Comparison of ENCODE assay signal across 21 cellular contexts in genomic region chr4:1369091-1369450, GRCh38. TPM values are rescaled to one million over a fixed set of nuclear protein-coding genes. Genes with fewer than 3 reads are reported as not detected.
DNase-seq lines count a peak whose midpoint lies in the region; ATAC-seq and TF ChIP-seq lines count a peak whose summit lies in the region.
"Had no signal": no experiment of that assay in that cellular context is flagged by ENCODE, and none has a peak within 500 bp of the region (broad histone marks: within the 10 kb centered on the region; RNA-seq: fewer than 3 reads in every experiment).

No MANE protein-coding gene starts in this region.

- no peak overlapping the region for H3K4me3 ChIP-seq in neural progenitor cell
- H3K4me3 ChIP-seq in effector memory CD4-positive, alpha-beta T cell (ENCODE audit: insufficient read depth, low read depth, low read length, poor library complexity, severe bottlenecking): no peak overlapping the region
- H3K4me3 ChIP-seq: MG63 had no signal

- H3K36me3 Mint-ChIP-seq in WTC11: peaks cover 14% of the 10 kb centered on the region; the same call in 1 of the 2 replicates
- H3K36me3 Mint-ChIP-seq in neural progenitor cell: peaks cover 26% of the 10 kb centered on the region
- peaks cover 6% of the 10 kb centered on the region for H3K36me3 Mint-ChIP-seq in stimulated activated effector memory CD8-positive, alpha-beta T cell treated with anti-CD3 and anti-CD28 coated beads, Interleukin-12 subunit alpha, Interleukin-12 subunit beta, amount 100 ng/mL, for 72 hours

- no peaks in the 10 kb centered on the region for H3K9me3 ChIP-seq in neural progenitor cell (ENCODE audit: low read depth)
- no peaks in the 10 kb centered on the region for H3K9me3 ChIP-seq in effector memory CD4-positive, alpha-beta T cell (ENCODE audit: control insufficient read depth, low read length)
- H3K9me3 ChIP-seq: MG63 had no signal

- no peak for TF ChIP-seq CTCF in WTC11 (IDR thresholded peaks at IDR 0.05)
- TF ChIP-seq CTCF in neural progenitor cell (IDR thresholded peaks at IDR 0.05): no peak

- POLR2A ChIA-PET in WTC11 (lab: Charles Lee): interaction anchor here (0.8 kb wide), 1 partner anchor 305 kb away, joined by 3 read pairs; no protein-coding TSS in a partner anchor

- DNase-seq in activated naive CD4-positive, alpha-beta T cell treated with anti-CD3 and anti-CD28 coated beads, Interleukin-2, amount 50 U/mL, for 16 hours: peak; percentile 7
- no peak for DNase-seq in activated naive CD4-positive, alpha-beta T cell treated with Interleukin-2 at 50 U/mL for 16 hours
- DNase-seq in WTC11 (ENCODE audit: low spot score): peak; percentile 6
- DNase-seq in neural progenitor cell (ENCODE audit: low spot score): no peak
- no peak for DNase-seq in stimulated activated effector memory CD8-positive, alpha-beta T cell treated with anti-CD3 and anti-CD28 coated beads, Interleukin-12 subunit alpha, Interleukin-12 subunit beta, amount 100 ng/mL, for 72 hours (ENCODE audit: low spot score in 2 of 2)
- DNase-seq in NCI-H510A treated with DMSO at 0.1 percent for 48 hours (lab: John Stamatoyannopoulos, UW): no peak
- DNase-seq in effector memory CD4-positive, alpha-beta T cell: no peak
- DNase-seq: CD8-positive, alpha-beta T cell; DMS79 treated with DMSO at 0.1 percent for 48 hours; IMR-90; Karpas-422; MG63; NCI-H1092; NCI-H2081 treated with DMSO at 0.1 percent for 48 hours; NCI-H510A; PC-3 had no signal

- H3K27ac Mint-ChIP-seq in WTC11: no peak overlapping the region
- H3K27ac Mint-ChIP-seq in neural progenitor cell: peak overlapping the region; percentile 27
- H3K27ac Mint-ChIP-seq in stimulated activated effector memory CD8-positive, alpha-beta T cell treated with anti-CD3 and anti-CD28 coated beads, Interleukin-12 subunit alpha, Interleukin-12 subunit beta, amount 100 ng/mL, for 72 hours: no peak overlapping the region
- H3K27ac Mint-ChIP-seq: CD8-positive, alpha-beta T cell had no signal

- no peaks in the 10 kb centered on the region for H3K79me2 ChIP-seq in neural progenitor cell (ENCODE audit: low read depth)

- no peak overlapping the region for H3K4me2 ChIP-seq in neural progenitor cell

- H3K4me1 Mint-ChIP-seq in WTC11: 0 out of 2 replicates have a peak, but pooled peaks cover 3% of the 10 kb centered on the region
- H3K4me1 Mint-ChIP-seq in neural progenitor cell: peaks cover 11% of the 10 kb centered on the region
- peaks cover 5% of the 10 kb centered on the region for H3K4me1 Mint-ChIP-seq in stimulated activated effector memory CD8-positive, alpha-beta T cell treated with anti-CD3 and anti-CD28 coated beads, Interleukin-12 subunit alpha, Interleukin-12 subunit beta, amount 100 ng/mL, for 72 hours

- no peak for ATAC-seq in WTC11
- ATAC-seq in stimulated activated effector memory CD8-positive, alpha-beta T cell treated with anti-CD3 and anti-CD28 coated beads, Interleukin-12 subunit alpha, Interleukin-12 subunit beta, amount 100 ng/mL, for 72 hours: peak; percentile 33
- no peak for ATAC-seq in GM19452 (IDR thresholded peaks at IDR 0.05; ENCODE audit: unreplicated experiment)
- ATAC-seq: CD8-positive, alpha-beta T cell; PC-3 had no signal

- H3K27me3 ChIP-seq in neural progenitor cell: no peaks in the 10 kb centered on the region
- H3K27me3 ChIP-seq in effector memory CD4-positive, alpha-beta T cell (replicated peaks; ENCODE audit: control insufficient read depth, insufficient read depth, low read length, poor library complexity, severe bottlenecking): no peaks in the 10 kb centered on the region
- H3K27me3 ChIP-seq: MG63 had no signal

- no peak overlapping the region for H2AFZ ChIP-seq in neural progenitor cell (replicated peaks)

- no peaks in the 10 kb centered on the region for H3K36me3 ChIP-seq in neural progenitor cell
- peaks cover 23% of the 10 kb centered on the region for H3K36me3 ChIP-seq in effector memory CD4-positive, alpha-beta T cell (ENCODE audit: control insufficient read depth, insufficient read depth, low read length)
- H3K36me3 ChIP-seq: MG63 had no signal

- H3K9ac ChIP-seq in neural progenitor cell: no peak overlapping the region

- H3K4me3 Mint-ChIP-seq in WTC11 (no peak overlapping the region), neural progenitor cell (no peak overlapping the region)
- H3K4me3 Mint-ChIP-seq in stimulated activated effector memory CD8-positive, alpha-beta T cell treated with anti-CD3 and anti-CD28 coated beads, Interleukin-12 subunit alpha, Interleukin-12 subunit beta, amount 100 ng/mL, for 72 hours: no peak overlapping the region
- H3K4me3 Mint-ChIP-seq: CD8-positive, alpha-beta T cell had no signal

- H4K20me1 ChIP-seq in neural progenitor cell (ENCODE audit: low read depth): no peaks in the 10 kb centered on the region

- H3K27ac ChIP-seq in neural progenitor cell: peak overlapping the region; percentile 10
- H3K27ac ChIP-seq in effector memory CD4-positive, alpha-beta T cell (ENCODE audit: insufficient read depth, low read length, poor library complexity, severe bottlenecking): no peak overlapping the region
- H3K27ac ChIP-seq: 22Rv1, RWPE1 had no signal

- peaks cover 13% of the 10 kb centered on the region for H3K4me1 ChIP-seq in neural progenitor cell
- no peaks in the 10 kb centered on the region for H3K4me1 ChIP-seq in effector memory CD4-positive, alpha-beta T cell (ENCODE audit: control insufficient read depth, insufficient read depth, low read length, poor library complexity, severe bottlenecking)

- H3K9me3 Mint-ChIP-seq in WTC11: no peaks in the 10 kb centered on the region
- H3K9me3 Mint-ChIP-seq in neural progenitor cell: no peaks in the 10 kb centered on the region
- no peaks in the 10 kb centered on the region for H3K9me3 Mint-ChIP-seq in stimulated activated effector memory CD8-positive, alpha-beta T cell treated with anti-CD3 and anti-CD28 coated beads, Interleukin-12 subunit alpha, Interleukin-12 subunit beta, amount 100 ng/mL, for 72 hours
- H3K9me3 Mint-ChIP-seq: CD8-positive, alpha-beta T cell had no signal

- H3K27me3 Mint-ChIP-seq in WTC11 (ENCODE audit: low read depth) (no peaks in the 10 kb centered on the region; the same call in 1 of the 2 replicates), neural progenitor cell (ENCODE audit: insufficient read depth, low read depth) (peaks cover 7% of the 10 kb centered on the region)

- CTCF ChIA-PET in WTC11 (lab: Charles Lee): interaction anchor here (0.8 to 1.6 kb wide), 4 partner anchors 13 to 260 kb away, joined by 3 to 7 read pairs (median 4); no protein-coding TSS in a partner anchor

- no peaks in the 10 kb centered on the region for H3F3A ChIP-seq in neural progenitor cell (ENCODE audit: low read depth)

TF ChIP-seq in WTC11, 78 proteins besides CTCF, POLR2A, EP300 and RAD21:
- TF ChIP-seq CBFB (CRISPR knock-in tag; IDR thresholded peaks at IDR 0.05; ENCODE audit: low read depth) (no peak), ZNF219 (CRISPR knock-in tag; IDR thresholded peaks at IDR 0.05; ENCODE audit: borderline replicate concordance) (no peak), ZNF232 (CRISPR knock-in tag; IDR thresholded peaks at IDR 0.05) (no peak), TP53 (CRISPR knock-in tag; IDR thresholded peaks at IDR 0.05) (no peak), HMGA2 (CRISPR knock-in tag; IDR thresholded peaks at IDR 0.05) (no peak), FOXK1 (CRISPR knock-in tag; IDR thresholded peaks at IDR 0.05) (no peak), NFE2L1 (CRISPR knock-in tag; IDR thresholded peaks at IDR 0.05) (no peak), FOXP1 (CRISPR knock-in tag; IDR thresholded peaks at IDR 0.05; ENCODE audit: borderline replicate concordance) (no peak), ZNF512 (CRISPR knock-in tag; IDR thresholded peaks at IDR 0.05; ENCODE audit: borderline replicate concordance) (no peak), ZNF396 (CRISPR knock-in tag; IDR thresholded peaks at IDR 0.05; ENCODE audit: borderline replicate concordance) (no peak), MAX (CRISPR knock-in tag; IDR thresholded peaks at IDR 0.05) (no peak), USF1 (CRISPR knock-in tag; IDR thresholded peaks at IDR 0.05) (no peak), NR3C1 (CRISPR knock-in tag; conservative IDR thresholded peaks at IDR 0.05; ENCODE audit: low read depth) (no peak), GTF2I (CRISPR knock-in tag; conservative IDR thresholded peaks at IDR 0.05) (no peak), ETV6 (CRISPR knock-in tag; IDR thresholded peaks at IDR 0.05) (no peak)

RNA-seq across cellular contexts. Expression of gene UVSSA, which starts 22.1 kb away (rescaled TPM):
- 36.9 to 41.5 TPM (median 40.4 TPM) in 3 replicates for total RNA-seq in WTC11 (2021)
- 10.9 and 19.2 TPM in 2 replicates for total RNA-seq in neural progenitor cell (ENCODE audit: low replicate concordance)

RNA-seq across cellular contexts. Expression of gene NKX1-1, which starts 37.2 kb away (rescaled TPM):
- total RNA-seq in WTC11 (2021): not detected in 3 replicates
- total RNA-seq in neural progenitor cell (ENCODE audit: low replicate concordance): not detected in 2 replicates
- total RNA-seq: CD8-positive, alpha-beta T cell; HT-29; IMR-90; PC-3; SK-MEL-5 had no signal

Comparison
In these comparisons a context has a peak if more than half of its experiments do, and no peak if none do; other contexts are left out.
1. DNase-seq: peak in activated naive CD4-positive, alpha-beta T cell treated with anti-CD3 and anti-CD28 coated beads, Interleukin-2, amount 50 U/mL, for 16 hours (single experiment) and WTC11 (single experiment); none in activated naive CD4-positive, alpha-beta T cell treated with Interleukin-2 at 50 U/mL for 16 hours (single experiment), neural progenitor cell (single experiment), stimulated activated effector memory CD8-positive, alpha-beta T cell treated with anti-CD3 and anti-CD28 coated beads, Interleukin-12 subunit alpha, Interleukin-12 subunit beta, amount 100 ng/mL, for 72 hours (0 of 2), NCI-H510A treated with DMSO at 0.1 percent for 48 hours (single experiment) and effector memory CD4-positive, alpha-beta T cell (0 of 3).